In genomic region chr3:130111865-130112650, GRCh38 we compare ENCODE assay signal across 8 cellular contexts. TPM values are rescaled to one million over a fixed set of nuclear protein-coding genes. Genes with fewer than 3 reads are reported as not detected.
A peak's percentile ranks its signal among the peaks of the same experiment; 100 is the strongest.
DNase-seq lines count a peak whose midpoint lies in the region; ATAC-seq, FAIRE-seq and TF ChIP-seq lines count a peak whose summit lies in the region.
"Not testable (repeated sequence)": the region's sequence is repeated elsewhere in the genome, so short reads cannot be mapped to it uniquely, and the experiment has no call there.

No MANE protein-coding gene starts in this region.

- not testable (repeated sequence) for H3K4me1 ChIP-seq in A549
- H3K4me1 ChIP-seq in spleen = peaks cover 0 to 22% (median 12%) of the 10 kb centered on the region in 6 donors

- H3K9me3 Mint-ChIP-seq in activated CD4-positive, alpha-beta T cell treated with anti-CD3 and anti-CD28 coated beads for 36 hours (ENCODE audit: low read depth) = not testable (repeated sequence)

- not testable (repeated sequence) for TF ChIP-seq POLR2A in A549 (IDR thresholded peaks at IDR 0.05; ENCODE audit: low read length); spleen (IDR thresholded peaks at IDR 0.05)

- H3K27me3 ChIP-seq in kidney epithelial cell (ENCODE audit: control insufficient read depth, insufficient read depth, low read length); spleen (replicated peaks in 1 of 7): not testable (repeated sequence)

- not testable (repeated sequence) for H3K36me3 ChIP-seq in kidney epithelial cell (ENCODE audit: control insufficient read depth, insufficient read depth, low read length); spleen

- H3K4me3 Mint-ChIP-seq in activated CD4-positive, alpha-beta T cell treated with anti-CD3 and anti-CD28 coated beads for 36 hours = peak overlapping the region; percentile 92

- peak overlapping the region; percentile 80 for H3K4me2 ChIP-seq in A549

- not testable (repeated sequence) for H3K27me3 Mint-ChIP-seq in activated CD4-positive, alpha-beta T cell treated with anti-CD3 and anti-CD28 coated beads for 36 hours

- not testable (repeated sequence) for FAIRE-seq in A549 (lab: Jason Lieb, UNC)
- peak; percentile 86 for FAIRE-seq in GM19239 (lab: Jason Lieb, UNC)

- H3K36me3 Mint-ChIP-seq in activated CD4-positive, alpha-beta T cell treated with anti-CD3 and anti-CD28 coated beads for 36 hours (ENCODE audit: low read depth) = not testable (repeated sequence)

- CTCF ChIA-PET in A549 (lab: Yijun Ruan, JAX) = not testable (repeated sequence)
- CTCF ChIA-PET in activated CD4-positive, alpha-beta T cell treated with anti-CD3 and anti-CD28 coated beads for 36 hours (lab: Charles Lee) = interaction anchor here (1.0 kb wide), 1 partner anchor 14 kb away, joined by 4 read pairs; no protein-coding TSS in a partner anchor

- 15% methylated on average over 14 of the region's 60 CpGs for WGBS in A549 (ENCODE audit: missing lambda C conversion rate)
- WGBS in spleen, 5 donors = 0 to 1% (median 0%) methylated on average over 30 to 60 of the region's 60 CpGs

- TF ChIP-seq EP300 in A549 (IDR thresholded peaks at IDR 0.05) = not testable (repeated sequence)

- ATAC-seq in A549 (peak; percentile 64 to 86), HG03469 (IDR thresholded peaks at IDR 0.05; ENCODE audit: unreplicated experiment) (peak; percentile 25)
- peak; percentile 50 for ATAC-seq in activated CD4-positive, alpha-beta T cell treated with anti-CD3 and anti-CD28 coated beads for 36 hours

- not testable (repeated sequence) for TF ChIP-seq CTCF in A549 (IDR thresholded peaks at IDR 0.05); kidney epithelial cell (IDR thresholded peaks at IDR 0.05; ENCODE audit: insufficient read depth, low read length, poor library complexity, severe bottlenecking)
- peak in 1 of 11 experiments; percentile 4 for TF ChIP-seq CTCF in spleen (IDR thresholded peaks at IDR 0.05 in 8 of 11, conservative IDR thresholded peaks at IDR 0.05 in 3 of 11)

- peaks cover 16% of the 10 kb centered on the region for H3K4me1 Mint-ChIP-seq in activated CD4-positive, alpha-beta T cell treated with anti-CD3 and anti-CD28 coated beads for 36 hours

- peak overlapping the region; percentile 82 to 93 for H3K27ac ChIP-seq in A549
- peak overlapping the region; percentile 51 to 93 (median 86) for H3K27ac ChIP-seq in spleen

- DNase-seq in A549 (ENCODE audit: low read depth in 1 of 2, low spot score in 1 of 2) = peak in 1 of 2 experiments; percentile 93
- DNase-seq in GM19239 (ENCODE audit: insufficient read length, low spot score) = not testable (repeated sequence)
- DNase-seq in NCI-H526 treated with DMSO at 0.1 percent for 48 hours (lab: John Stamatoyannopoulos, UW) = peak; percentile 94
- DNase-seq in activated CD4-positive, alpha-beta T cell treated with anti-CD3 and anti-CD28 coated beads for 36 hours = peak; percentile 100
- peak; percentile 96 for DNase-seq in cerebellar cortex (ENCODE audit: low spot score)
- peak; percentile 59 for DNase-seq in kidney epithelial cell (ENCODE audit: low read depth)
- DNase-seq in spleen = peak; percentile 100

- peak overlapping the region; percentile 98 for H3K27ac Mint-ChIP-seq in activated CD4-positive, alpha-beta T cell treated with anti-CD3 and anti-CD28 coated beads for 36 hours

- H3K4me3 ChIP-seq in A549 (peak overlapping the region; percentile 53), kidney epithelial cell (ENCODE audit: low read depth, low read length) (peak overlapping the region; percentile 66), spleen (peak overlapping the region; percentile 44 to 97 (median 77))

- not testable (repeated sequence) for H3K9me3 ChIP-seq in A549, spleen

- TF ChIP-seq RAD21 in A549 (conservative IDR thresholded peaks at IDR 0.05 in 1 of 2, IDR thresholded peaks at IDR 0.05 in 1 of 2) = not testable (repeated sequence)

- intact Hi-C loops in activated CD4-positive, alpha-beta T cell treated with anti-CD3 and anti-CD28 coated beads for 36 hours (cut with DNase I, micrococcal nuclease) = loop anchor here (1.0 to 5.0 kb wide), 15 partner anchors 18 to 1990 kb away; partner anchors contain the start of genes IFT122 (in 2 of the 2), TMCC1 (in 2 of the 2), ASTE1 (in 1 of the 2) and CNBP (in 1 of the 2)
- intact Hi-C loops in spleen (cut with DNase I; ENCODE audit: low total_unique reads) = not testable (repeated sequence)

- POLR2A ChIA-PET in A549 (lab: Yijun Ruan, JAX) = interaction anchor here (1.1 kb wide), 1 partner anchor 485 kb away, joined by 5 read pairs; no protein-coding TSS in a partner anchor
- POLR2A ChIA-PET in activated CD4-positive, alpha-beta T cell treated with anti-CD3 and anti-CD28 coated beads for 36 hours (lab: Charles Lee) = not testable (repeated sequence)

TF ChIP-seq in A549, 52 proteins besides CTCF, POLR2A, EP300 and RAD21:
- TF ChIP-seq MAX (IDR thresholded peaks at IDR 0.05) = 0 out of 2 replicates have a peak, but pooled peaks have one; percentile 15

RNA-seq across cellular contexts. Expression of gene ALG1L2, which starts 30.4 kb away (rescaled TPM):
- polyA plus RNA-seq in A549 (2011; rRNA removed) (not detected in 2 replicates), A549 (2017; fragmentation: RNase III; extraction: RNeasy Plus Mini Kit Qiagen cat#74134 plus additional on column Dnase treatment) (not detected in 3 replicates), spleen (not detected)
- polyA plus RNA-seq in A549 (2012; cell fraction: cytosol; rRNA removed) = not detected in 2 replicates
- not detected in 2 replicates for polyA plus RNA-seq in A549 (2012; cell fraction: nucleus; rRNA removed)
- not detected in 2 replicates for polyA minus RNA-seq in A549 (2011; rRNA and poly(A)+ RNA removed)
- total RNA-seq in activated CD4-positive, alpha-beta T cell treated with anti-CD3 and anti-CD28 coated beads for 36 hours = under 1 TPM in 1 of 2 experiments, not detected in 1; 0.71 TPM
- total RNA-seq in kidney epithelial cell (not detected in 2 replicates), spleen (1 to 10 TPM in 3 of 7 donors, under 1 TPM in 1, not detected in 3; 0.74 to 2.4 (median 1.8) TPM)

Comparison
In these comparisons a context has a peak if more than half of its experiments do, and no peak if none do; other contexts are left out.
1. ATAC-seq: peak in every context shown above with its lines; median percentile 75 in A549; 50 in activated CD4-positive, alpha-beta T cell treated with anti-CD3 and anti-CD28 coated beads for 36 hours; 25 in HG03469.